21 cellular contexts compared by ENCODE assay signal in the genomic region with DNA sequence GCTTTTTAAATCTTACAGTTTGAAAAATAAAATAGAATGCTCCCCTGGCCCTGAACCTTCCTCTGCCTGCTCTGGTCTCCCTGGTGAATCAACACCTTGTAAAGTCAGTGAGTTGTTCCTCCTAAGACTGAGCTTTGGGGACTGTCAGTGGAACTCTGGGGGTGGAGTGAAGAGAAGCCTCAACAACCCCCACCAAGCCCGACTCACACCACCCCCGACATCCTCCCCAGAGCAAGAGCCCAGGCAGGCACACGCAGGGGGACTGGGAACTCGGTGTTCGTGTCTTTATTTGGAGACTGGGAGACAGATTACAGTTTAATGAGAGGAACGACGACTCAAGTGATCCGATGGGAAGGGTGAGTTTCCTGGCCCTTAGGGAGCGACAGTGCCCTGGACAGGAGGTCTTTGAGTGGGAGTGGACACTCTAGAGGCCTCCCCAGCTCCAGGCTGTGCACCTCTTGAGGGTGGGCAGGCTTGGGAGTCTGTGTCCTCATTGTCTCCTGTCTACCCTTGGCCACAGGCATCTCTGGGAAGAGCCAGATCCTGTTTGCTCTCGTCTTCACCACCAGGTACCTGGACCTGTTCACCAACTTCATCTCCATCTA. TPM values are rescaled to one million over a fixed set of nuclear protein-coding genes. Genes with fewer than 3 reads are reported as not detected.
DNase-seq lines count a peak whose midpoint lies in the region; ATAC-seq and TF ChIP-seq lines count a peak whose summit lies in the region.
"Had no signal": no experiment of that assay in that cellular context is flagged by ENCODE, and none has a peak within 500 bp of the region (broad histone marks: within the 10 kb centered on the region; RNA-seq: fewer than 3 reads in every experiment).

No MANE protein-coding gene starts in this region.

- H3T11ph ChIP-seq in H9 (ENCODE audit: low read length) = no peak overlapping the region

- H2BK5ac ChIP-seq in H9 (ENCODE audit: insufficient read length, low read length) = no peak overlapping the region

- no peak overlapping the region for H2BK120ac ChIP-seq in H9 (ENCODE audit: low read depth, low read length, poor library complexity, severe bottlenecking)

- peak overlapping the region; percentile 4 for H3K18ac ChIP-seq in H9 (ENCODE audit: insufficient read length, low read depth, low read length)

- H3K27ac ChIP-seq in H9 (ENCODE audit: insufficient read length, low read depth, low read length) = no peak overlapping the region

- no CpG with 5 or more reads among the region's 10 CpGs for WGBS in H9 (ENCODE audit: extremely low coverage, insufficient read length, low lambda C conversion rate)

- H3K9ac ChIP-seq in H9 (ENCODE audit: extremely low read depth, insufficient read length, low read length) = no peak overlapping the region
- H3K9ac ChIP-seq: SK-N-SH had no signal

- H3K14ac ChIP-seq in H9 (ENCODE audit: insufficient read depth, low read length) = no peak overlapping the region

- H3K9me3 ChIP-seq in Caco-2 = no peaks in the 10 kb centered on the region
- no peaks in the 10 kb centered on the region for H3K9me3 ChIP-seq in H9 (ENCODE audit: control insufficient read depth, low read depth, low read length)
- H3K9me3 ChIP-seq: SK-N-SH had no signal

- intact Hi-C loops in Caco-2 (cut with micrococcal nuclease; ENCODE audit: unreplicated experiment) (no loop called here), head of caudate nucleus (cut with DNase I) (no loop called here)

- ATAC-seq in GM18870 (IDR thresholded peaks at IDR 0.05; ENCODE audit: unreplicated experiment) = no peak
- ATAC-seq: HCT116 had no signal

- no peak overlapping the region for H3K4me3 ChIP-seq in Caco-2 (ENCODE audit: low read depth, low read length)

- no peak overlapping the region for H2BK12ac ChIP-seq in H9 (ENCODE audit: insufficient read length, low read depth, low read length)

- H3K36me3 Mint-ChIP-seq in Caco-2 (ENCODE audit: insufficient read depth, unreplicated experiment) = peaks cover 17% of the 10 kb centered on the region
- peaks cover 0 to 5% (median 0%) of the 10 kb centered on the region in 3 experiments; a peak in 2 of 7 replicates for H3K36me3 Mint-ChIP-seq in H9 (ENCODE audit: insufficient read depth in 1 of 3, low read depth in 3 of 3)
- H3K36me3 Mint-ChIP-seq in osteocyte (ENCODE audit: unreplicated experiment) = peaks cover 7% of the 10 kb centered on the region
- H3K36me3 Mint-ChIP-seq: CD14-positive monocyte had no signal

- H3K4me1 Mint-ChIP-seq in Caco-2 (ENCODE audit: low read depth, unreplicated experiment) (peaks cover 8% of the 10 kb centered on the region), H9 (peaks cover 6 to 10% of the 10 kb centered on the region in 2 experiments), osteocyte (ENCODE audit: unreplicated experiment) (peaks cover 4% of the 10 kb centered on the region)
- H3K4me1 Mint-ChIP-seq: CD14-positive monocyte had no signal

- no peak overlapping the region for H2AK5ac ChIP-seq in H9 (ENCODE audit: insufficient read length, low read length)

- POLR2A ChIA-PET in Caco-2 (lab: Charles Lee) = no interaction called here

- TF ChIP-seq CTCF in Caco-2 (IDR thresholded peaks at IDR 0.05; ENCODE audit: insufficient read depth in 1 of 2, low read depth in 1 of 2, low read length in 1 of 2, severe bottlenecking in 1 of 2, unreplicated experiment in 1 of 2) = no peak
- no peak for TF ChIP-seq CTCF in H9 (conservative IDR thresholded peaks at IDR 0.05)
- TF ChIP-seq CTCF in osteocyte (IDR thresholded peaks at IDR 0.05) = no peak

- H3K9me3 Mint-ChIP-seq in Caco-2 (ENCODE audit: unreplicated experiment) (no peaks in the 10 kb centered on the region), H9 (no peaks in the 10 kb centered on the region), osteocyte (ENCODE audit: unreplicated experiment) (no peaks in the 10 kb centered on the region)

- H3K23ac ChIP-seq in H9 (ENCODE audit: insufficient read length, low read depth, low read length) = no peak overlapping the region

- no peaks in the 10 kb centered on the region for H3K23me2 ChIP-seq in H9 (ENCODE audit: insufficient read length, low read depth, low read length, poor library complexity, severe bottlenecking)

- no peak overlapping the region for H3K56ac ChIP-seq in H9 (ENCODE audit: insufficient read length, low read depth, low read length)

- H3K27me3 ChIP-seq in Caco-2 (replicated peaks; ENCODE audit: control insufficient read depth, insufficient read depth, low read length) (no peaks in the 10 kb centered on the region), H9 (ENCODE audit: insufficient read depth, low read length) (no peaks in the 10 kb centered on the region)

- H4K20me1 ChIP-seq in H9 (ENCODE audit: control insufficient read depth, insufficient read depth, insufficient read length) = no peaks in the 10 kb centered on the region

- H2BK15ac ChIP-seq in H9 (ENCODE audit: low read depth, low read length) = no peak overlapping the region

- H4K8ac ChIP-seq in H9 (replicated peaks; ENCODE audit: insufficient read length, low read depth, low read length) = no peak overlapping the region

- H3K79me2 ChIP-seq in H9 (ENCODE audit: insufficient read depth, low read length) = no peaks in the 10 kb centered on the region

- H3K4me2 ChIP-seq in H9 (ENCODE audit: insufficient read depth, insufficient read length, low read length) = no peak overlapping the region
- H3K4me2 ChIP-seq: SK-N-SH had no signal

- no TSS peak for BruUV-seq in Caco-2 (replicated peaks; lab: Mats Ljungman, UMichigan)

- H2BK20ac ChIP-seq in H9 (ENCODE audit: low read depth, low read length, poor library complexity, severe bottlenecking) = no peak overlapping the region

- CTCF ChIA-PET in Caco-2 (lab: Charles Lee) = no interaction called here

- H3K27me3 Mint-ChIP-seq in Caco-2 (ENCODE audit: insufficient read depth, unreplicated experiment) (no peaks in the 10 kb centered on the region), H9 (ENCODE audit: low read depth) (peaks cover 5% of the 10 kb centered on the region), osteocyte (ENCODE audit: unreplicated experiment) (no peaks in the 10 kb centered on the region)

- no peak overlapping the region for H3K4me3 Mint-ChIP-seq in Caco-2 (ENCODE audit: unreplicated experiment)
- H3K4me3 Mint-ChIP-seq in H9 = no peak overlapping the region
- H3K4me3 Mint-ChIP-seq in osteocyte (ENCODE audit: unreplicated experiment) = no peak overlapping the region
- H3K4me3 Mint-ChIP-seq: CD14-positive monocyte had no signal

- no peak overlapping the region for H4K5ac ChIP-seq in H9 (ENCODE audit: insufficient read length, low read depth, low read length)

- H2AFZ ChIP-seq in H9 (ENCODE audit: low read length) = no peak overlapping the region

- H3K36me3 ChIP-seq in Caco-2 (ENCODE audit: control insufficient read depth, insufficient read depth, low read length) = no peaks in the 10 kb centered on the region

- H3K4ac ChIP-seq in H9 (ENCODE audit: low read depth, low read length) = no peak overlapping the region

- DNase-seq in Caco-2 (no peak), H9 (peak; percentile 22), head of caudate nucleus (peak in 34 of 42 donors; percentile 30 to 85 (median 56)), osteocyte (ENCODE audit: extremely low spot score, unreplicated experiment) (no peak), ecto neural progenitor cell (ENCODE audit: low spot score) (no peak), NCI-H187 (lab: John Stamatoyannopoulos, UW) (no peak), Ammon's horn (ENCODE audit: low spot score) (no peak)
- DNase-seq: ACHN, AML-193, DMS 273 treated with DMSO at 0.1 percent for 48 hours, DND-41, KBM-7, NCI-H1105, NCI-H2081 treated with DMSO at 0.1 percent for 48 hours, NCI-H510A, NCI-H82, SHP77 treated with DMSO at 0.1 percent for 48 hours, SK-N-SH had no signal

- peaks cover 11% of the 10 kb centered on the region for H3K4me1 ChIP-seq in Caco-2
- H3K4me1 ChIP-seq in H9 (ENCODE audit: insufficient read depth, low read length) = no peaks in the 10 kb centered on the region

- no peak overlapping the region for H4K91ac ChIP-seq in H9 (ENCODE audit: insufficient read length, low read depth, low read length)

- no peaks in the 10 kb centered on the region for H3K79me1 ChIP-seq in H9 (ENCODE audit: insufficient read depth, low read depth, low read length, poor library complexity, severe bottlenecking)

- H3K27ac Mint-ChIP-seq in Caco-2 (ENCODE audit: unreplicated experiment) = peak overlapping the region; percentile 20
- H3K27ac Mint-ChIP-seq in H9 = peak overlapping the region in 1 of 3 experiments; percentile 36; a peak in 1 of 7 replicates
- H3K27ac Mint-ChIP-seq in osteocyte (ENCODE audit: unreplicated experiment) = peak overlapping the region; percentile 10
- H3K27ac Mint-ChIP-seq: CD14-positive monocyte had no signal

RNA-seq across cellular contexts. Expression of a gene that starts 6.2 kb away (rescaled TPM):
- total RNA-seq in Caco-2 (2022) = 13.4 and 18.2 TPM in 2 replicates
- 7.2 and 7.3 TPM in 2 replicates for total RNA-seq in H9 (2021)
- 39.3 and 49.3 TPM in 2 replicates for total RNA-seq in osteocyte

RNA-seq across cellular contexts. Expression of a gene that starts 19.1 kb away (rescaled TPM):
- total RNA-seq in Caco-2 (2022) = 0.14 and 0.27 TPM in 2 replicates
- 0.88 and 0.92 TPM in 2 replicates for total RNA-seq in H9 (2021)
- total RNA-seq in osteocyte = 0.43 and 0.57 TPM in 2 replicates

RNA-seq across cellular contexts. Expression of a gene that starts 32.0 kb away (rescaled TPM):
- total RNA-seq in Caco-2 (2022) (359 and 367 TPM in 2 replicates), H9 (2021) (529 and 538 TPM in 2 replicates), osteocyte (439 and 466 TPM in 2 replicates)

Comparison
In these comparisons a context has a peak if more than half of its experiments do, and no peak if none do; other contexts are left out.
1. DNase-seq: peak in H9 (single experiment) and head of caudate nucleus (34 of 42); none in Caco-2 (0 of 2), osteocyte (single experiment), ecto neural progenitor cell (single experiment), NCI-H187 (0 of 2) and Ammon's horn (single experiment).